In the genomic region with DNA sequence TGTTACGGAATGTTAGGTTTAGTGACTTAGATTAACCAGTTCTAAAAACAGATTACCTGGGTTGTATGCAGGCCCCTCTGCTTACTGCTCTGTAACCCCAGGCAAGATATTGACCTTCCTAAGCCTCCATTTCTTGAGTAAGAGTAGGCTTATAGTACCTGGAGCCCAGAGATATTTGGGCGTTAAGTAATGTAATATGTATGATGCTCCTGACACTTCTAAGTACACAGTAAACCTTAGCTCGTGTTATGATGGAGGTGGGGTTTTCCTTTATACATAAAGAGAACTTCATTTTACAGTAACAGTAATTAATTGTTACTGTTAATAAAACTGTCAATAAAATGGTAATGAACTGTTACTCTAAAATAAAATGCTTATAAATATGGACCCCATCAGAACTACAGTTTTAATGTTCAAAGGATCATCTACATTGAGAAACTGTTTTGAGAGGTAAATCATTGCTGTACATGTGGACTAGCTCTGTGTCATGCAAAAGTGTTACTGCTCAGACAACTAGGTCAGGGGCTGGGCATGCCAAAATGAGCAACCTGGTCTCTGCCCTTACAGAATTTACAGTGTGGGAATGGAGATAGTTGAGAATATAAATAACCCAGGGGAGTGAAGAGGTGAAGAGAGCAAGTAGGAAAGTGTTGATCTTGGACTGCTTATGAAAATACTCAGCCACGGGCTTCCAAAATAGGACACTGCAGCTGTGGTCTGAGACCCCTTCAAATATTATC, we compare ENCODE assay signal across 15 cellular contexts. TPM values are rescaled to one million over a fixed set of nuclear protein-coding genes. Genes with fewer than 3 reads are reported as not detected.
A peak's percentile ranks its signal among the peaks of the same experiment; 100 is the strongest.
DNase-seq lines count a peak whose midpoint lies in the region; ATAC-seq and TF ChIP-seq lines count a peak whose summit lies in the region.
"Had no signal": no experiment of that assay in that cellular context is flagged by ENCODE, and none has a peak within 500 bp of the region (broad histone marks: within the 10 kb centered on the region; RNA-seq: fewer than 3 reads in every experiment).

No MANE protein-coding gene starts in this region.

- peak overlapping the region; percentile 75 for H3K27ac ChIP-seq in effector memory CD4-positive, alpha-beta T cell (ENCODE audit: insufficient read depth, low read length, poor library complexity, severe bottlenecking)
- H3K27ac ChIP-seq: epithelial cell of prostate, hepatocyte, HL-60, lower lobe of right lung, pancreas had no signal

- H3K36me3 Mint-ChIP-seq in activated CD4-positive, alpha-beta T cell treated with anti-CD3 and anti-CD28 coated beads, Interleukin-2, amount 10 ng/mL, durations not matched to agents 24 days and 14 days (ENCODE audit: low read depth) = peaks cover 55% of the 10 kb centered on the region
- H3K36me3 Mint-ChIP-seq in activated B cell treated with CpG ODN at 0.5 μM for 24 hours (ENCODE audit: low read depth) = peaks cover 4% of the 10 kb centered on the region
- no peaks in the 10 kb centered on the region for H3K36me3 Mint-ChIP-seq in mesothelial cell of epicardium

- H3K4me1 ChIP-seq in effector memory CD4-positive, alpha-beta T cell (ENCODE audit: control insufficient read depth, insufficient read depth, low read length, poor library complexity, severe bottlenecking) = peaks cover 36% of the 10 kb centered on the region
- H3K4me1 ChIP-seq: pancreas had no signal

- no peaks in the 10 kb centered on the region for H3K36me3 ChIP-seq in effector memory CD4-positive, alpha-beta T cell (ENCODE audit: control insufficient read depth, insufficient read depth, low read length)
- H3K36me3 ChIP-seq: lower lobe of right lung, pancreas had no signal

- H3K4me3 ChIP-seq in effector memory CD4-positive, alpha-beta T cell (ENCODE audit: insufficient read depth, low read depth, low read length, poor library complexity, severe bottlenecking) = peak overlapping the region; percentile 11
- H3K4me3 ChIP-seq: hepatocyte, lower lobe of right lung, pancreas had no signal

- POLR2A ChIA-PET in activated B cell treated with CpG ODN at 0.5 μM for 24 hours (lab: Charles Lee) = interaction anchor here (0.6 to 1.4 kb wide), 3 partner anchors 12 to 59 kb away, joined by 3 to 4 read pairs (median 3); no protein-coding TSS in a partner anchor

- ATAC-seq in activated B cell treated with CpG ODN at 0.5 μM for 24 hours (ENCODE audit: low read depth) = no peak
- ATAC-seq in sciatic nerve = peak; percentile 65
- ATAC-seq in GM21381 (IDR thresholded peaks at IDR 0.05; ENCODE audit: unreplicated experiment) = no peak
- no peak for ATAC-seq in HG02938 (IDR thresholded peaks at IDR 0.05; ENCODE audit: unreplicated experiment)
- ATAC-seq: lower lobe of right lung, pancreas had no signal

- TF ChIP-seq CTCF in activated B cell treated with CpG ODN at 0.5 μM for 24 hours (IDR thresholded peaks at IDR 0.05) (no peak), mesothelial cell of epicardium (IDR thresholded peaks at IDR 0.05; ENCODE audit: unreplicated experiment) (no peak)

- CTCF ChIA-PET in activated B cell treated with CpG ODN at 0.5 μM for 24 hours (lab: Charles Lee) = interaction anchor here (1.1 kb wide), 1 partner anchor 176 kb away, joined by 4 read pairs; no protein-coding TSS in a partner anchor

- H3K9me3 ChIP-seq in effector memory CD4-positive, alpha-beta T cell (ENCODE audit: control insufficient read depth, low read length) = no peaks in the 10 kb centered on the region
- H3K9me3 ChIP-seq: lower lobe of right lung, pancreas had no signal

- H3K9me3 Mint-ChIP-seq in activated CD4-positive, alpha-beta T cell treated with anti-CD3 and anti-CD28 coated beads, Interleukin-2, amount 10 ng/mL, durations not matched to agents 24 days and 14 days = peaks cover 13% of the 10 kb centered on the region
- H3K9me3 Mint-ChIP-seq in activated B cell treated with CpG ODN at 0.5 μM for 24 hours (no peaks in the 10 kb centered on the region), mesothelial cell of epicardium (peaks cover 18% of the 10 kb centered on the region)

- intact Hi-C loops in activated CD4-positive, alpha-beta T cell treated with anti-CD3 and anti-CD28 coated beads, Interleukin-2, amount 10 ng/mL, durations not matched to agents 24 days and 14 days (cut with micrococcal nuclease) = loop anchor here (2.0 to 5.0 kb wide), 3 partner anchors 13 to 53 kb away; no protein-coding TSS in a partner anchor
- intact Hi-C loops in activated B cell treated with CpG ODN at 0.5 μM for 24 hours (cut with micrococcal nuclease) (loop anchor here (2.0 kb wide), 1 partner anchor 15 kb away; no protein-coding TSS in a partner anchor), sciatic nerve (cut with DNase I) (no loop called here)

- H3K27me3 ChIP-seq in effector memory CD4-positive, alpha-beta T cell (replicated peaks; ENCODE audit: control insufficient read depth, insufficient read depth, low read length, poor library complexity, severe bottlenecking) = no peaks in the 10 kb centered on the region
- H3K27me3 ChIP-seq: hepatocyte, pancreas had no signal

- peak overlapping the region; percentile 81 for H3K27ac Mint-ChIP-seq in activated CD4-positive, alpha-beta T cell treated with anti-CD3 and anti-CD28 coated beads, Interleukin-2, amount 10 ng/mL, durations not matched to agents 24 days and 14 days
- H3K27ac Mint-ChIP-seq in activated B cell treated with CpG ODN at 0.5 μM for 24 hours = peak overlapping the region; percentile 64
- no peak overlapping the region for H3K27ac Mint-ChIP-seq in mesothelial cell of epicardium

- no peaks in the 10 kb centered on the region for H3K27me3 Mint-ChIP-seq in activated CD4-positive, alpha-beta T cell treated with anti-CD3 and anti-CD28 coated beads, Interleukin-2, amount 10 ng/mL, durations not matched to agents 24 days and 14 days
- H3K27me3 Mint-ChIP-seq in activated B cell treated with CpG ODN at 0.5 μM for 24 hours = no peaks in the 10 kb centered on the region
- H3K27me3 Mint-ChIP-seq in mesothelial cell of epicardium (ENCODE audit: low read depth) = no peaks in the 10 kb centered on the region

- DNase-seq in activated CD4-positive, alpha-beta T cell treated with anti-CD3 and anti-CD28 coated beads, Interleukin-2, amount 10 ng/mL, durations not matched to agents 24 days and 14 days = peak; percentile 63
- DNase-seq in activated CD4-positive, alpha-beta T cell treated with anti-CD3 and anti-CD28 coated beads for 4 hours = no peak
- no peak for DNase-seq in activated B cell treated with CpG ODN at 0.5 μM for 24 hours
- peak in 2 of 3 donors; percentile 14 for DNase-seq in effector memory CD4-positive, alpha-beta T cell
- DNase-seq in sciatic nerve (ENCODE audit: low spot score) = no peak
- no peak for DNase-seq in mesothelial cell of epicardium (ENCODE audit: low spot score in 2 of 2, unreplicated experiment in 2 of 2)
- DNase-seq: lower lobe of right lung; NCI-H2107; pancreas; stimulated activated CD4-positive, alpha-beta T cell treated with anti-CD3 and anti-CD28 coated beads, Interleukin-15, amount 100 ng/mL, for 24 hours had no signal

- peak overlapping the region; percentile 12 for H3K4me3 Mint-ChIP-seq in activated CD4-positive, alpha-beta T cell treated with anti-CD3 and anti-CD28 coated beads, Interleukin-2, amount 10 ng/mL, durations not matched to agents 24 days and 14 days
- H3K4me3 Mint-ChIP-seq in activated B cell treated with CpG ODN at 0.5 μM for 24 hours = no peak overlapping the region
- no peak overlapping the region for H3K4me3 Mint-ChIP-seq in mesothelial cell of epicardium

- peaks cover 71% of the 10 kb centered on the region for H3K4me1 Mint-ChIP-seq in activated CD4-positive, alpha-beta T cell treated with anti-CD3 and anti-CD28 coated beads, Interleukin-2, amount 10 ng/mL, durations not matched to agents 24 days and 14 days
- H3K4me1 Mint-ChIP-seq in activated B cell treated with CpG ODN at 0.5 μM for 24 hours (peaks cover 61% of the 10 kb centered on the region), mesothelial cell of epicardium (no peaks in the 10 kb centered on the region)

RNA-seq across cellular contexts. Expression of gene LRRC8C, which starts 26.6 kb away (rescaled TPM):
- 73.1 and 74.0 TPM in 2 replicates for total RNA-seq in activated CD4-positive, alpha-beta T cell treated with anti-CD3 and anti-CD28 coated beads, Interleukin-2, amount 10 ng/mL, durations not matched to agents 24 days and 14 days
- 7.4 and 8.4 TPM in 2 replicates for total RNA-seq in activated B cell treated with CpG ODN at 0.5 μM for 24 hours
- total RNA-seq in sciatic nerve = 19.6 TPM
- 1.2 to 1.3 TPM (median 1.3 TPM) in 3 replicates for total RNA-seq in mesothelial cell of epicardium

Comparison
In these comparisons a context has a peak if more than half of its experiments do, and no peak if none do; other contexts are left out.
1. DNase-seq: peak in activated CD4-positive, alpha-beta T cell treated with anti-CD3 and anti-CD28 coated beads, Interleukin-2, amount 10 ng/mL, durations not matched to agents 24 days and 14 days (single experiment) and effector memory CD4-positive, alpha-beta T cell (2 of 3); none in activated CD4-positive, alpha-beta T cell treated with anti-CD3 and anti-CD28 coated beads for 4 hours (0 of 2), activated B cell treated with CpG ODN at 0.5 μM for 24 hours (single experiment), sciatic nerve (single experiment) and mesothelial cell of epicardium (0 of 2).